In genomic region chr22:42648368-42649260, GRCh38 we compare ENCODE assay signal across 8 cellular contexts. TPM values are rescaled to one million over a fixed set of nuclear protein-coding genes. Genes with fewer than 3 reads are reported as not detected.
DNase-seq lines count a peak whose midpoint lies in the region; ATAC-seq and TF ChIP-seq lines count a peak whose summit lies in the region.

No MANE protein-coding gene starts in this region.

- H3K36me3 ChIP-seq in KOPT-K1 (ENCODE audit: insufficient read depth, low read length) (no peaks in the 10 kb centered on the region; the same call in 1 of the 2 replicates), fibroblast of lung (ENCODE audit: control insufficient read depth, insufficient read depth, low read length) (no peaks in the 10 kb centered on the region), vagina (no peaks in the 10 kb centered on the region)

- peaks cover 32% of the 10 kb centered on the region for H3K4me1 ChIP-seq in fibroblast of lung (ENCODE audit: control insufficient read depth, extremely low read depth, insufficient read depth, low read length)
- peaks cover 54% of the 10 kb centered on the region for H3K4me1 ChIP-seq in vagina

- H3K27ac ChIP-seq in KOPT-K1 (ENCODE audit: low read depth, low read length, poor library complexity, severe bottlenecking) (peak overlapping the region; percentile 62), fibroblast of lung (ENCODE audit: insufficient read depth, low read length) (peak overlapping the region; percentile 94), vagina (peak overlapping the region; percentile 99)

- H3K4me3 ChIP-seq in fibroblast of lung (replicated peaks in 1 of 4; ENCODE audit: control extremely low read depth in 1 of 4, insufficient read depth in 1 of 4, low read depth in 3 of 4, low read length in 4 of 4), result peak overlapping the region; percentile 81 to 98 (median 94)
- H3K4me3 ChIP-seq in vagina, result peak overlapping the region; percentile 90 to 100

- peak overlapping the region; percentile 94 for H3K4me2 ChIP-seq in fibroblast of lung (ENCODE audit: extremely low read depth, insufficient read depth, low read length)

- POLR2A ChIA-PET in activated CD8-positive, alpha-beta T cell treated with anti-CD3 and anti-CD28 coated beads, Interleukin-2, amount 10 ng/mL, durations not matched to agents 7 days and 5 days (lab: Charles Lee), result interaction anchor here (0.6 to 4.2 kb wide), 10 partner anchors 12 to 450 kb away, joined by 3 to 52 read pairs (median 3); partner anchors contain the start of gene POLDIP3

- no peaks in the 10 kb centered on the region for H4K20me1 ChIP-seq in fibroblast of lung (ENCODE audit: control insufficient read depth, extremely low read depth, insufficient read depth, low read length)

- intact Hi-C loops in vagina (cut with DNase I), result no loop called here

- peak overlapping the region; percentile 92 for H3K4me3 Mint-ChIP-seq in activated CD8-positive, alpha-beta T cell treated with anti-CD3 and anti-CD28 coated beads, Interleukin-2, amount 10 ng/mL, durations not matched to agents 7 days and 5 days
- peak overlapping the region; percentile 87 to 99 (median 97) for H3K4me3 Mint-ChIP-seq in nephron

- peak overlapping the region; percentile 99 for H3K27ac Mint-ChIP-seq in activated CD8-positive, alpha-beta T cell treated with anti-CD3 and anti-CD28 coated beads, Interleukin-2, amount 10 ng/mL, durations not matched to agents 7 days and 5 days
- H3K27ac Mint-ChIP-seq in nephron, result peak overlapping the region; percentile 87 to 99 (median 96)

- H3K27me3 Mint-ChIP-seq in activated CD8-positive, alpha-beta T cell treated with anti-CD3 and anti-CD28 coated beads, Interleukin-2, amount 10 ng/mL, durations not matched to agents 7 days and 5 days (ENCODE audit: low read depth), result peaks cover 2% of the 10 kb centered on the region
- H3K27me3 Mint-ChIP-seq in nephron (ENCODE audit: low read depth), result no peaks in the 10 kb centered on the region

- H3K4me1 Mint-ChIP-seq in activated CD8-positive, alpha-beta T cell treated with anti-CD3 and anti-CD28 coated beads, Interleukin-2, amount 10 ng/mL, durations not matched to agents 7 days and 5 days (ENCODE audit: low read depth), result peaks cover 24% of the 10 kb centered on the region
- H3K4me1 Mint-ChIP-seq in nephron, result peaks cover 41% of the 10 kb centered on the region

- H3K36me3 Mint-ChIP-seq in activated CD8-positive, alpha-beta T cell treated with anti-CD3 and anti-CD28 coated beads, Interleukin-2, amount 10 ng/mL, durations not matched to agents 7 days and 5 days (ENCODE audit: low read depth), result peaks cover 4% of the 10 kb centered on the region
- no peaks in the 10 kb centered on the region for H3K36me3 Mint-ChIP-seq in nephron (ENCODE audit: low read depth)

- peak overlapping the region; percentile 19 for H2AFZ ChIP-seq in fibroblast of lung (ENCODE audit: low read length)

- DNase-seq in EL (peak; percentile 60), fibroblast of lung (ENCODE audit: low read depth in 2 of 2) (peak; percentile 38 to 65), vagina (ENCODE audit: extremely low spot score in 2 of 2) (no peak), SW 1271 (lab: John Stamatoyannopoulos, UW) (no peak)
- peak; percentile 66 for DNase-seq in activated CD8-positive, alpha-beta T cell treated with anti-CD3 and anti-CD28 coated beads, Interleukin-2, amount 10 ng/mL, durations not matched to agents 7 days and 5 days

- no peaks in the 10 kb centered on the region for H3K9me3 ChIP-seq in KOPT-K1 (ENCODE audit: insufficient read depth, low read length, poor library complexity, severe bottlenecking)
- H3K9me3 ChIP-seq in fibroblast of lung (ENCODE audit: control insufficient read depth, insufficient read depth, low read depth, low read length), result no peaks in the 10 kb centered on the region
- H3K9me3 ChIP-seq in vagina, result no peaks in the 10 kb centered on the region

- no peak for TF ChIP-seq POLR2A in vagina (IDR thresholded peaks at IDR 0.05)

- H3K27me3 ChIP-seq in fibroblast of lung (ENCODE audit: control insufficient read depth, insufficient read depth, low read length), result no peaks in the 10 kb centered on the region
- no peaks in the 10 kb centered on the region for H3K27me3 ChIP-seq in vagina

- no peak for TF ChIP-seq CTCF in fibroblast of lung (conservative IDR thresholded peaks at IDR 0.05 in 1 of 2, IDR thresholded peaks at IDR 0.05 in 1 of 2; ENCODE audit: low read depth in 1 of 2, low read length in 2 of 2)
- TF ChIP-seq CTCF in nephron (IDR thresholded peaks at IDR 0.05; ENCODE audit: unreplicated experiment in 3 of 3), result no peak
- TF ChIP-seq CTCF in vagina (IDR thresholded peaks at IDR 0.05), result no peak

- ATAC-seq in GM21723 (IDR thresholded peaks at IDR 0.05; ENCODE audit: unreplicated experiment), result peak; percentile 49
- peak; percentile 74 for ATAC-seq in activated CD8-positive, alpha-beta T cell treated with anti-CD3 and anti-CD28 coated beads, Interleukin-2, amount 10 ng/mL, durations not matched to agents 7 days and 5 days

- H3K9me3 Mint-ChIP-seq in activated CD8-positive, alpha-beta T cell treated with anti-CD3 and anti-CD28 coated beads, Interleukin-2, amount 10 ng/mL, durations not matched to agents 7 days and 5 days (ENCODE audit: insufficient read depth), result no peaks in the 10 kb centered on the region
- no peaks in the 10 kb centered on the region for H3K9me3 Mint-ChIP-seq in nephron

- peak overlapping the region; percentile 96 for H3K9ac ChIP-seq in fibroblast of lung (ENCODE audit: insufficient read depth, low read length)

- H3K79me2 ChIP-seq in fibroblast of lung (ENCODE audit: control insufficient read depth, insufficient read depth, low read length), result peaks cover 52% of the 10 kb centered on the region

- CTCF ChIA-PET in activated CD8-positive, alpha-beta T cell treated with anti-CD3 and anti-CD28 coated beads, Interleukin-2, amount 10 ng/mL, durations not matched to agents 7 days and 5 days (lab: Charles Lee), result interaction anchor here (1.4 to 2.5 kb wide), 2 partner anchors 15 to 27 kb away, joined by 4 to 8 read pairs; no protein-coding TSS in a partner anchor

RNA-seq across cellular contexts. Expression of gene CYB5R3, which starts 0.6 kb away (rescaled TPM):
- total RNA-seq in activated CD8-positive, alpha-beta T cell treated with anti-CD3 and anti-CD28 coated beads, Interleukin-2, amount 10 ng/mL, durations not matched to agents 7 days and 5 days, result 10 to 100 TPM; 87.7 to 91.4 TPM
- total RNA-seq in fibroblast of lung (36.5 and 82.1 TPM in 2 replicates), vagina (174 TPM)
- polyA plus RNA-seq in fibroblast of lung, result 234 and 298 TPM in 2 replicates
- polyA plus RNA-seq in fibroblast of lung (2012), result 321 and 443 TPM in 2 replicates
- polyA minus RNA-seq in fibroblast of lung (ENCODE audit: low replicate concordance), result 361 and 617 TPM in 2 replicates

RNA-seq across cellular contexts. Expression of gene ATP5MGL, which starts 8.2 kb away (rescaled TPM):
- total RNA-seq in activated CD8-positive, alpha-beta T cell treated with anti-CD3 and anti-CD28 coated beads, Interleukin-2, amount 10 ng/mL, durations not matched to agents 7 days and 5 days, result 1 to 10 TPM in 1 of 2 experiments, under 1 TPM in 1; 0.63 to 1.4 TPM
- total RNA-seq in fibroblast of lung (0.51 and 0.66 TPM in 2 replicates), vagina (not detected)
- 0.08 and 0.11 TPM in 2 replicates for polyA plus RNA-seq in fibroblast of lung
- polyA plus RNA-seq in fibroblast of lung (2012), result not detected in 2 replicates
- polyA minus RNA-seq in fibroblast of lung (ENCODE audit: low replicate concordance), result not detected in 2 replicates

RNA-seq across cellular contexts. Expression of gene POLDIP3, which starts 33.9 kb away (rescaled TPM):
- total RNA-seq in activated CD8-positive, alpha-beta T cell treated with anti-CD3 and anti-CD28 coated beads, Interleukin-2, amount 10 ng/mL, durations not matched to agents 7 days and 5 days, result 10 to 100 TPM; 77.2 to 80.6 TPM
- total RNA-seq in fibroblast of lung (24.1 and 31.0 TPM in 2 replicates), vagina (34.9 TPM)
- 28.2 and 38.6 TPM in 2 replicates for polyA plus RNA-seq in fibroblast of lung
- 42.1 and 51.2 TPM in 2 replicates for polyA plus RNA-seq in fibroblast of lung (2012)
- 44.9 and 57.2 TPM in 2 replicates for polyA minus RNA-seq in fibroblast of lung (ENCODE audit: low replicate concordance)

Comparison
In these comparisons a context has a peak if more than half of its experiments do, and no peak if none do; other contexts are left out.
1. DNase-seq: peak in EL (single experiment), activated CD8-positive, alpha-beta T cell treated with anti-CD3 and anti-CD28 coated beads, Interleukin-2, amount 10 ng/mL, durations not matched to agents 7 days and 5 days (single experiment) and fibroblast of lung (2 of 2); none in vagina (0 of 2) and SW 1271 (0 of 2).
2. Peak in every context shown above with its lines, with median percentiles within 50 percentile points of each other: H3K27ac ChIP-seq.